ENCODE assay signal across 8 cellular contexts in genomic region chr1:110963666-110964399, GRCh38. TPM values are rescaled to one million over a fixed set of nuclear protein-coding genes. Genes with fewer than 3 reads are reported as not detected.
DNase-seq lines count a peak whose midpoint lies in the region; ATAC-seq and TF ChIP-seq lines count a peak whose summit lies in the region.

LRIF1 (minus strand) TSS chr1:110963922; CDS start chr1:110963688, 234 bp downstream.

- H3K27ac ChIP-seq in endodermal cell (ENCODE audit: low read depth, low read length), result peak within 1 kb of the TSS; percentile 97

- DNase-seq in COR-L47 (lab: John Stamatoyannopoulos, UW) (peak; percentile 97), HT1080 (ENCODE audit: low read depth) (peak; percentile 99), NT2/D1 (ENCODE audit: low read depth, low spot score) (peak; percentile 100), endodermal cell (peak; percentile 99), mesenteric fat pad (ENCODE audit: low spot score) (peak; percentile 99)
- DNase-seq in activated CD8-positive, alpha-beta memory T cell treated with anti-CD3 and anti-CD28 coated beads, Interleukin-2, amount 50 U/mL, for 1 hour (ENCODE audit: extremely low read depth), result peak; percentile 99
- DNase-seq in stimulated activated CD8-positive, alpha-beta memory T cell treated with anti-CD3 and anti-CD28 coated beads, Interleukin-15, amount 100 ng/mL, for 24 hours (ENCODE audit: low read depth), result peak; percentile 95

- peak; percentile 66 for TF ChIP-seq CTCF in endodermal cell (conservative IDR thresholded peaks at IDR 0.05)

- H3K36me3 ChIP-seq in NT2/D1 (ENCODE audit: insufficient read depth, insufficient read length, low read length) (peaks cover 2% of the 10 kb centered on the region), endodermal cell (ENCODE audit: control insufficient read depth, insufficient read depth, low read length) (peaks cover 4% of the 10 kb centered on the region)

- peaks cover 10% of the 10 kb centered on the region for H3K36me3 Mint-ChIP-seq in endodermal cell (ENCODE audit: low read depth)

- H3K9me3 Mint-ChIP-seq in endodermal cell, result peaks cover 39% of the 10 kb centered on the region

- 4 to 7% methylated on average over 36 to 53 of the region's 53 CpGs for WGBS in endodermal cell (ENCODE audit: insufficient coverage in 1 of 2, insufficient read length in 1 of 2), 2 experiments

- peak within 1 kb of the TSS; percentile 95 for H3K4me3 ChIP-seq in NT2/D1 (ENCODE audit: insufficient read length, low read depth)
- H3K4me3 ChIP-seq in endodermal cell (ENCODE audit: low read length), result peak within 1 kb of the TSS; percentile 96

- H3K9me3 ChIP-seq in NT2/D1 (ENCODE audit: insufficient read depth, low read length) (peaks cover 37% of the 10 kb centered on the region), endodermal cell (ENCODE audit: control insufficient read depth, low read length) (peaks cover 10% of the 10 kb centered on the region)

- H3K27me3 ChIP-seq in NT2/D1 (ENCODE audit: insufficient read depth, insufficient read length), result no peaks in the 10 kb centered on the region
- peaks cover 17% of the 10 kb centered on the region for H3K27me3 ChIP-seq in endodermal cell (ENCODE audit: control insufficient read depth, insufficient read depth, low read length, poor library complexity, severe bottlenecking)

- no peaks in the 10 kb centered on the region for H3K4me1 Mint-ChIP-seq in endodermal cell

- peaks cover 28% of the 10 kb centered on the region for H3K27me3 Mint-ChIP-seq in endodermal cell (ENCODE audit: insufficient read depth)

- H3K4me1 ChIP-seq in NT2/D1 (ENCODE audit: insufficient read depth, insufficient read length) (no peaks in the 10 kb centered on the region), endodermal cell (ENCODE audit: control insufficient read depth, insufficient read depth, low read length) (no peaks in the 10 kb centered on the region)

- ATAC-seq in GM21360 (IDR thresholded peaks at IDR 0.05; ENCODE audit: unreplicated experiment), result peak; percentile 96

- H3K4me3 Mint-ChIP-seq in endodermal cell, result peak within 1 kb of the TSS; percentile 87

- peak within 1 kb of the TSS; percentile 96 for H3K27ac Mint-ChIP-seq in endodermal cell

- H3K9ac ChIP-seq in NT2/D1 (ENCODE audit: insufficient read length, low read depth) (peak within 1 kb of the TSS; percentile 82), endodermal cell (ENCODE audit: extremely low read depth, low read length, poor library complexity, severe bottlenecking) (peak within 1 kb of the TSS; percentile 99)

RNA-seq across cellular contexts. Expression of gene LRIF1, which starts in this region (rescaled TPM):
- 15.0 and 20.6 TPM in 2 replicates for total RNA-seq in HT1080 (2014; rRNA removed; shearing (Covaris generic))
- polyA plus RNA-seq in HT1080 (2015; cell fraction: cytosol; rRNA removed), result 17.4 and 23.3 TPM in 2 replicates
- polyA plus RNA-seq in HT1080 (2015; cell fraction: nucleus; rRNA removed), result 19.0 and 19.1 TPM in 2 replicates
- 10 to 100 TPM; 13.7 to 20.1 TPM for total RNA-seq in endodermal cell
- polyA plus RNA-seq in endodermal cell (2013, experiment 1 of 2), result 19.9 TPM
- polyA plus RNA-seq in endodermal cell (2013, experiment 2 of 2), result 18.8 TPM
- total RNA-seq in mesenteric fat pad, result 6.8 TPM

Comparison
In these comparisons a context has a peak if more than half of its experiments do, and no peak if none do; other contexts are left out.
1. Peak in every context shown above with its lines: DNase-seq, ATAC-seq, H3K4me3 ChIP-seq and H3K27ac ChIP-seq.